19 cellular contexts compared by ENCODE assay signal in the genomic region with DNA sequence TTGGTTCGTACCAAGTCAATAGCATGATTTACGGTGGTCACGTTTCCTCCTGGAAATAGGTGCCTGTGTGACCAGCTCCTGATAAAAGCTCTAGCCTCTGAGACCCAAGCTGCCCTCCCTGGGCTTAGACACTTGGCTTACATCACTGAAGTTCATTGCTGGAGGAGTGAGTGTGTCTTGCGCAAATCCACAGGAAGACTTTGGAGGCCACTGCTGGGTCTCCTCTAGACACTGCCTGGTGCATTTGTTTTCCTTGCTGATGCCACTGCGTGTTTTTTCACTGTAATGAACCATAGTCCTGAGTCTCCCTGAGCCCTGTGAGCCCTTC.
DNase-seq lines count a peak whose midpoint lies in the region; ATAC-seq, FAIRE-seq and TF ChIP-seq lines count a peak whose summit lies in the region.
"Had no signal": no experiment of that assay in that cellular context is flagged by ENCODE, and none has a peak within 500 bp of the region (broad histone marks: within the 10 kb centered on the region; RNA-seq: fewer than 3 reads in every experiment).

No MANE protein-coding gene starts in this region.

- POLR2A ChIA-PET in HepG2 (lab: Yijun Ruan, JAX) = no interaction called here

- H3K9me3 Mint-ChIP-seq in nephron progenitor cell = no peaks in the 10 kb centered on the region
- peaks cover 7% of the 10 kb centered on the region for H3K9me3 Mint-ChIP-seq in natural killer cell treated with Interleukin-12 subunit alpha and Interleukin-12 subunit beta and Interleukin-15 and Interleukin-18, amount 100 ng/mL, for 72 hours

- H2AFZ ChIP-seq in HepG2 (ENCODE audit: low read length) = no peak overlapping the region
- H2AFZ ChIP-seq: GM23248 had no signal

- no peaks in the 10 kb centered on the region for H3K79me2 ChIP-seq in HepG2 (ENCODE audit: insufficient read depth, low read length)

- H3K9me3 ChIP-seq in liver (ENCODE audit: control insufficient read depth in 4 of 4, low read length in 3 of 4) = peaks cover 0 to 3% (median under 1%) of the 10 kb centered on the region in 4 donors
- peaks cover 84% of the 10 kb centered on the region for H3K9me3 ChIP-seq in HepG2 (ENCODE audit: low read length)

- BruUV-seq in HepG2 (replicated peaks; lab: Mats Ljungman, UMichigan) = no TSS peak

- H3K27me3 Mint-ChIP-seq in nephron progenitor cell (ENCODE audit: low read depth, poor library complexity) = peaks cover 4% of the 10 kb centered on the region
- no peaks in the 10 kb centered on the region for H3K27me3 Mint-ChIP-seq in natural killer cell treated with Interleukin-12 subunit alpha and Interleukin-12 subunit beta and Interleukin-15 and Interleukin-18, amount 100 ng/mL, for 72 hours
- H3K27me3 Mint-ChIP-seq: CD4-positive, CD25-positive, alpha-beta regulatory T cell had no signal

- H3K4me1 ChIP-seq in liver (ENCODE audit: control insufficient read depth in 4 of 4, insufficient read depth in 4 of 4, low read length in 3 of 4) (no peaks in the 10 kb centered on the region), HepG2 (ENCODE audit: insufficient read depth, low read length) (no peaks in the 10 kb centered on the region)
- H3K4me1 ChIP-seq: BLaER1 treated with 17β-estradiol and CSF1 and Interleukin-3, amounts not matched to agents 10 nM and 100 nM had no signal

- TF ChIP-seq CTCF in liver (IDR thresholded peaks at IDR 0.05; ENCODE audit: low read depth, low read length, missing input control) (no peak), HepG2 (CRISPR knock-in tag; IDR thresholded peaks at IDR 0.05) (no peak), epithelial cell of esophagus (IDR thresholded peaks at IDR 0.05; ENCODE audit: insufficient read depth, low read depth, low read length, missing control alignments) (no peak), nephron progenitor cell (IDR thresholded peaks at IDR 0.05) (no peak)

- TF ChIP-seq RAD21 in liver (IDR thresholded peaks at IDR 0.05) (no peak), HepG2 (CRISPR knock-in tag; IDR thresholded peaks at IDR 0.05) (no peak)

- H3K27me3 ChIP-seq in liver (ENCODE audit: control insufficient read depth in 4 of 4, insufficient read depth in 4 of 4, low read length in 3 of 4) (peaks cover 0 to 5% (median 3%) of the 10 kb centered on the region in 4 donors), HepG2 (ENCODE audit: control insufficient read depth in 1 of 2, insufficient read depth in 2 of 2, low read length in 2 of 2) (no peaks in the 10 kb centered on the region)
- H3K27me3 ChIP-seq: BLaER1 treated with 17β-estradiol and CSF1 and Interleukin-3, amounts not matched to agents 10 nM and 100 nM had no signal

- H3K4me3 ChIP-seq in liver (ENCODE audit: low read depth in 1 of 3, low read length in 3 of 3) = no peak overlapping the region
- no peak overlapping the region for H3K4me3 ChIP-seq in HepG2 (replicated peaks in 1 of 3; ENCODE audit: insufficient read depth in 1 of 3, low read depth in 2 of 3, low read length in 3 of 3)
- H3K4me3 ChIP-seq in epithelial cell of esophagus (ENCODE audit: low read length) = no peak overlapping the region
- H3K4me3 ChIP-seq: BLaER1 treated with 17β-estradiol and CSF1 and Interleukin-3, amounts not matched to agents 10 nM and 100 nM; GM12878; GM23248 had no signal

- intact Hi-C loops in HepG2 (cut with micrococcal nuclease; ENCODE audit: unreplicated experiment) = no loop called here

- H3K27ac Mint-ChIP-seq in nephron progenitor cell = peak overlapping the region; percentile 69
- H3K27ac Mint-ChIP-seq in natural killer cell treated with Interleukin-12 subunit alpha and Interleukin-12 subunit beta and Interleukin-15 and Interleukin-18, amount 100 ng/mL, for 72 hours = no peak overlapping the region
- H3K27ac Mint-ChIP-seq: CD4-positive, CD25-positive, alpha-beta regulatory T cell had no signal

- H4K20me1 ChIP-seq in HepG2 (ENCODE audit: insufficient read depth, low read length) = no peaks in the 10 kb centered on the region
- H4K20me1 ChIP-seq: BLaER1 treated with 17β-estradiol and CSF1 and Interleukin-3, amounts not matched to agents 10 nM and 100 nM had no signal

- no peak overlapping the region for H3K4me3 Mint-ChIP-seq in nephron progenitor cell
- no peak overlapping the region for H3K4me3 Mint-ChIP-seq in natural killer cell treated with Interleukin-12 subunit alpha and Interleukin-12 subunit beta and Interleukin-15 and Interleukin-18, amount 100 ng/mL, for 72 hours
- H3K4me3 Mint-ChIP-seq: CD4-positive, CD25-positive, alpha-beta regulatory T cell had no signal

- H3K9ac ChIP-seq in liver (ENCODE audit: low read depth in 1 of 2, low read length in 2 of 2) = no peak overlapping the region
- H3K9ac ChIP-seq in HepG2 (ENCODE audit: insufficient read depth, low read depth, low read length) = no peak overlapping the region
- H3K9ac ChIP-seq: BLaER1 treated with 17β-estradiol and CSF1 and Interleukin-3, amounts not matched to agents 10 nM and 100 nM; GM23248 had no signal

- DNase-seq in HepG2 (ENCODE audit: low spot score) (no peak), epithelial cell of esophagus (ENCODE audit: low read depth) (peak; percentile 24), nephron progenitor cell (no peak), SIG-M5 treated with dmso at 0.1 percent for 504 hours (lab: John Stamatoyannopoulos, UW; ENCODE audit: unreplicated experiment) (no peak), NCI-H2227 treated with DMSO at 0.1 percent for 48 hours (lab: John Stamatoyannopoulos, UW) (no peak)
- DNase-seq in natural killer cell treated with Interleukin-12 subunit alpha and Interleukin-12 subunit beta and Interleukin-15 and Interleukin-18, amount 100 ng/mL, for 72 hours (ENCODE audit: low spot score) = no peak
- DNase-seq: 8988T; ACHN; Calu3; CD4-positive, CD25-positive, alpha-beta regulatory T cell; DMS 273 treated with DMSO at 0.1 percent for 48 hours; GM23248; IMR-90 had no signal

- H3K4me2 ChIP-seq in HepG2 (ENCODE audit: low read depth, low read length) = no peak overlapping the region
- H3K4me2 ChIP-seq: BLaER1 treated with 17β-estradiol and CSF1 and Interleukin-3, amounts not matched to agents 10 nM and 100 nM had no signal

- no peak for FAIRE-seq in HepG2 (lab: Jason Lieb, UNC)
- FAIRE-seq: GM12878, GM18507, H54 had no signal

- 64% methylated on average over 5 of the region's 5 CpGs for WGBS in liver
- 63% methylated on average over 2 of the region's 5 CpGs for WGBS in HepG2 (ENCODE audit: low lambda C conversion rate)

- H3K36me3 Mint-ChIP-seq in nephron progenitor cell (ENCODE audit: low read depth) = no peaks in the 10 kb centered on the region
- no peaks in the 10 kb centered on the region for H3K36me3 Mint-ChIP-seq in natural killer cell treated with Interleukin-12 subunit alpha and Interleukin-12 subunit beta and Interleukin-15 and Interleukin-18, amount 100 ng/mL, for 72 hours
- H3K36me3 Mint-ChIP-seq: CD4-positive, CD25-positive, alpha-beta regulatory T cell had no signal

- CTCF ChIA-PET in HepG2 (lab: Yijun Ruan, JAX; ENCODE audit: low intra/inter-chr PET ratio, low total read pairs) = no interaction called here

- no peak overlapping the region for H3K27ac ChIP-seq in liver (ENCODE audit: low read depth in 1 of 2, low read length in 2 of 2)
- no peak overlapping the region for H3K27ac ChIP-seq in HepG2 (ENCODE audit: extremely low read length, insufficient read depth, low read length)
- H3K27ac ChIP-seq: BLaER1 treated with 17β-estradiol and CSF1 and Interleukin-3, amounts not matched to agents 10 nM and 100 nM; GM23248 had no signal

- no peak for TF ChIP-seq POLR2A in HepG2 (IDR thresholded peaks at IDR 0.05; ENCODE audit: insufficient read depth in 1 of 2, low read depth in 2 of 2, low read length in 2 of 2)

- ATAC-seq in HepG2 = no peak
- no peak for ATAC-seq in natural killer cell treated with Interleukin-12 subunit alpha and Interleukin-12 subunit beta and Interleukin-15 and Interleukin-18, amount 100 ng/mL, for 72 hours
- ATAC-seq: GM12878, HCT116 had no signal

- in situ Hi-C loops in HepG2 (cut with HindIII; ENCODE audit: extremely low pct_ligation_motif_present, low pct_unique_long_range_greater_than_20kb) = no loop called here

- no peaks in the 10 kb centered on the region for H3K36me3 ChIP-seq in liver (ENCODE audit: control insufficient read depth in 4 of 4, insufficient read depth in 3 of 4, low read depth in 1 of 4, low read length in 3 of 4)
- no peaks in the 10 kb centered on the region for H3K36me3 ChIP-seq in HepG2 (replicated peaks in 1 of 2; ENCODE audit: control insufficient read depth in 1 of 2, insufficient read depth in 2 of 2, low read length in 2 of 2)
- H3K36me3 ChIP-seq: BLaER1 treated with 17β-estradiol and CSF1 and Interleukin-3, amounts not matched to agents 10 nM and 100 nM had no signal

- TF ChIP-seq EP300 in HepG2 (IDR thresholded peaks at IDR 0.05; ENCODE audit: low read depth in 2 of 2, low read length in 2 of 2) (no peak), HepG2 (CRISPR knock-in tag; IDR thresholded peaks at IDR 0.05; ENCODE audit: borderline replicate concordance) (no peak)

- H3K4me1 Mint-ChIP-seq in nephron progenitor cell = peaks cover 13% of the 10 kb centered on the region
- no peaks in the 10 kb centered on the region for H3K4me1 Mint-ChIP-seq in natural killer cell treated with Interleukin-12 subunit alpha and Interleukin-12 subunit beta and Interleukin-15 and Interleukin-18, amount 100 ng/mL, for 72 hours (ENCODE audit: low read depth in 2 of 2)
- H3K4me1 Mint-ChIP-seq: CD4-positive, CD25-positive, alpha-beta regulatory T cell had no signal

TF ChIP-seq in liver, 16 proteins besides CTCF, POLR2A, EP300 and RAD21 (continues in another document):
- TF ChIP-seq FOXA1 (IDR thresholded peaks at IDR 0.05) (no peak), NR2F2 (IDR thresholded peaks at IDR 0.05) (peak; percentile 5), TAF1 (conservative IDR thresholded peaks at IDR 0.05) (no peak), HNF4A (conservative IDR thresholded peaks at IDR 0.05) (no peak), GABPA (IDR thresholded peaks at IDR 0.05 in 1 of 2, conservative IDR thresholded peaks at IDR 0.05 in 1 of 2) (no peak)

TF ChIP-seq in HepG2, 621 proteins besides CTCF, POLR2A, EP300 and RAD21:
- TF ChIP-seq FOXM1 (CRISPR knock-in tag; IDR thresholded peaks at IDR 0.05) = no peak
- TF ChIP-seq ZNF350 (CRISPR knock-in tag; IDR thresholded peaks at IDR 0.05; ENCODE audit: borderline replicate concordance, low read depth) = no peak
